ENCODE assay signal across 6 cellular contexts in genomic region chr12:56103066-56103711, GRCh38. TPM values are rescaled to one million over a fixed set of nuclear protein-coding genes. Genes with fewer than 3 reads are reported as not detected.
DNase-seq lines count a peak whose midpoint lies in the region; ATAC-seq, FAIRE-seq and TF ChIP-seq lines count a peak whose summit lies in the region.

No MANE protein-coding gene starts in this region.

- no peak for TF ChIP-seq RAD21 in GM12878 (IDR thresholded peaks at IDR 0.05; ENCODE audit: insufficient read depth, low read depth, low read length)

- H3K4me1 ChIP-seq in GM12878 (ENCODE audit: control insufficient read depth, insufficient read depth, low read length) (peaks cover 3% of the 10 kb centered on the region; the same call in 1 of the 2 replicates), ovary (ENCODE audit: insufficient read depth) (peaks cover 4% of the 10 kb centered on the region)

- FAIRE-seq in GM12878 (lab: Jason Lieb, UNC) = no peak

- peak overlapping the region; percentile 82 for H2AFZ ChIP-seq in GM12878 (ENCODE audit: control insufficient read depth, low read depth, low read length)

- peak overlapping the region; percentile 84 for H3K4me2 ChIP-seq in GM12878 (ENCODE audit: control insufficient read depth, insufficient read depth)

- H3K27ac ChIP-seq in GM12878 (ENCODE audit: control insufficient read depth, insufficient read depth) = no peak overlapping the region; the same call in 1 of the 2 replicates
- H3K27ac ChIP-seq in ovary = peak overlapping the region in 1 of 2 donors; percentile 76

- POLR2A ChIA-PET in GM12878 (lab: Charles Lee) = interaction anchor here (0.6 to 6.3 kb wide), 7 partner anchors 15 to 285 kb away, joined by 4 to 95 read pairs (median 5); partner anchors contain the start of genes MYL6B, ORMDL2, RAB5B and RPL41

- H4K20me1 ChIP-seq in GM12878 (ENCODE audit: control insufficient read depth, insufficient read depth) = no peaks in the 10 kb centered on the region

- RAD21 ChIA-PET in GM12878 (lab: Charles Lee; ENCODE audit: unreplicated experiment) = interaction anchor here (1.1 to 3.5 kb wide), 4 partner anchors 15 to 365 kb away, joined by 3 to 30 read pairs (median 8); partner anchors contain the start of genes CNPY2, RPL41 and ZC3H10

- TF ChIP-seq POLR2A in GM12878 (IDR thresholded peaks at IDR 0.05; ENCODE audit: low read depth, low read length) = no peak
- TF ChIP-seq POLR2A in ovary (IDR thresholded peaks at IDR 0.05) = no peak

- ATAC-seq in GM12878 (no peak), HG03045 (IDR thresholded peaks at IDR 0.05; ENCODE audit: unreplicated experiment) (no peak)

- CTCF ChIA-PET in GM12878 (lab: Yijun Ruan, JAX) = interaction anchor here (0.7 to 4.0 kb wide), 10 partner anchors 12 to 361 kb away, joined by 3 to 25 read pairs (median 6); partner anchors contain the start of genes ESYT1, RNF41, RPL41 and SUOX

- H3K4me3 ChIP-seq in HFF-Myc (replicated peaks; ENCODE audit: low read depth, low read length) (peak overlapping the region; percentile 91), GM12878 (peak overlapping the region; percentile 97), ovary (peak overlapping the region; percentile 94)

- H3K9me3 ChIP-seq in GM12878 (replicated peaks; ENCODE audit: control insufficient read depth, insufficient read depth, low read length) (no peaks in the 10 kb centered on the region), ovary (no peaks in the 10 kb centered on the region)

- BruUV-seq in GM12878 (replicated peaks; lab: Mats Ljungman, UMichigan) = no TSS peak

- intact Hi-C loops in GM12878 (cut with micrococcal nuclease; ENCODE audit: unreplicated experiment) = loop anchor here (2.0 to 5.0 kb wide), 3 partner anchors 18 to 276 kb away; partner anchors contain the start of gene DNAJC14
- intact Hi-C loops in ovary (cut with DNase I) = no loop called here

- in situ Hi-C loops in GM12878 (cut with MboI) = loop anchor here (5.0 kb wide), 1 partner anchor 56 kb away; no protein-coding TSS in a partner anchor

- SMC1A ChIA-PET in GM12878 (lab: Charles Lee; ENCODE audit: uncharacterized antibody, unreplicated experiment) = interaction anchor here (1.5 to 2.8 kb wide), 3 partner anchors 86 to 365 kb away, joined by 5 to 11 read pairs (median 5); partner anchors contain the start of gene SMARCC2

- peaks cover 36% of the 10 kb centered on the region for H3K79me2 ChIP-seq in GM12878 (ENCODE audit: control insufficient read depth, insufficient read depth, low read length)

- DNase-seq in HFF-Myc (ENCODE audit: extremely low read depth, low read depth) (no peak), GM12878 (ENCODE audit: low read depth, low spot score) (no peak), ovary (no peak), NCI-H526 treated with DMSO at 0.1 percent for 48 hours (lab: John Stamatoyannopoulos, UW) (no peak), NCI-H774 (lab: John Stamatoyannopoulos, UW) (no peak)

- WGBS in GM12878 (ENCODE audit: insufficient coverage, insufficient replicate concordance, low lambda C conversion rate, missing lambda C conversion rate) = 20% methylated on average over 6 of the region's 6 CpGs
- 51 to 59% (median 54%) methylated on average over 6 of the region's 6 CpGs for WGBS in ovary, 3 donors

- no peaks in the 10 kb centered on the region; a peak in 1 of 4 replicates for H3K27me3 ChIP-seq in GM12878 (replicated peaks in 1 of 2; ENCODE audit: control insufficient read depth in 2 of 2, insufficient read depth in 2 of 2, low read length in 1 of 2)
- H3K27me3 ChIP-seq in ovary = no peaks in the 10 kb centered on the region

- H3K9ac ChIP-seq in GM12878 (ENCODE audit: control insufficient read depth, insufficient read depth, low read length) = peak overlapping the region; percentile 73; the same call in 1 of the 2 replicates

- H3K36me3 ChIP-seq in GM12878 (ENCODE audit: control insufficient read depth in 2 of 2, insufficient read depth in 2 of 2, low read length in 1 of 2) (peaks cover 3 to 18% of the 10 kb centered on the region in 2 experiments), ovary (no peaks in the 10 kb centered on the region)

- TF ChIP-seq EP300 in GM12878 (IDR thresholded peaks at IDR 0.05; ENCODE audit: borderline replicate concordance in 1 of 2, control insufficient read depth in 1 of 2, low read depth in 2 of 2, low read length in 2 of 2) = no peak
- TF ChIP-seq EP300 in ovary (IDR thresholded peaks at IDR 0.05) = no peak

- no peak for TF ChIP-seq CTCF in HFF-Myc (IDR thresholded peaks at IDR 0.05; ENCODE audit: low read depth, low read length, missing control alignments)
- no peak for TF ChIP-seq CTCF in GM12878 (IDR thresholded peaks at IDR 0.05 in 2 of 3, conservative IDR thresholded peaks at IDR 0.05 in 1 of 3; ENCODE audit: control insufficient read depth in 2 of 3, extremely low read depth in 1 of 3, insufficient read depth in 1 of 3, low read depth in 3 of 3, low read length in 3 of 3)
- TF ChIP-seq CTCF in ovary (IDR thresholded peaks at IDR 0.05) = no peak

RNA-seq across cellular contexts. Expression of gene PA2G4, which starts 1.2 kb away (rescaled TPM):
- total RNA-seq in GM12878 (2013; cell fraction: nucleolus; rRNA removed) = 132 and 137 TPM in 2 replicates
- total RNA-seq in GM12878 (2014; rRNA removed) = 355 and 400 TPM in 2 replicates
- total RNA-seq in GM12878 (2014; rRNA removed; fragmentation: Illumina TruSeq; extraction: Trizol) = 410 and 430 TPM in 2 replicates
- total RNA-seq in GM12878 (2021) = 277 and 280 TPM in 2 replicates
- polyA plus RNA-seq in GM12878 (2011; ENCODE audit: low read depth) = 129 TPM
- 468 and 540 TPM in 2 replicates for polyA plus RNA-seq in GM12878 (2011; rRNA removed)
- polyA plus RNA-seq in GM12878 (2011; cell fraction: cytosol; rRNA removed) = 237 and 291 TPM in 2 replicates
- polyA plus RNA-seq in GM12878 (2011; cell fraction: nucleus; rRNA removed) = 259 and 303 TPM in 2 replicates
- 171 and 173 TPM in 2 replicates for polyA plus RNA-seq in GM12878 (2012)
- polyA plus RNA-seq in GM12878 (2014; fragmentation: Illumina TruSeq; extraction: Trizol) = 491 and 563 TPM in 2 replicates
- polyA plus RNA-seq in GM12878 (2014; fragmentation: Nextera tagmentation; extraction: Ambion mirVana) = 100 to 1,000 TPM; 148 to 215 TPM
- 383 and 415 TPM in 2 replicates for polyA plus RNA-seq in GM12878 (2014; rRNA removed)
- polyA plus RNA-seq in GM12878 (2016; fragmentation: Nextera tagmentation; extraction: Ambion mirVana) = 100 to 1,000 TPM; 498 to 514 TPM
- 158 and 227 TPM in 2 replicates for polyA minus RNA-seq in GM12878 (2011; rRNA and poly(A)+ RNA removed)
- polyA minus RNA-seq in GM12878 (2011; cell fraction: cytosol; rRNA and poly(A)+ RNA removed) = 72.6 and 96.4 TPM in 2 replicates
- polyA minus RNA-seq in GM12878 (2011; cell fraction: nucleus; rRNA and poly(A)+ RNA removed) = 54.6 and 85.4 TPM in 2 replicates
- 10 to 100 TPM; 65.6 to 86.2 (median 77.0) TPM for total RNA-seq in ovary
- 100 to 1,000 TPM in 1 of 2 donors, 10 to 100 TPM in 1; 86.5 to 219 TPM for polyA plus RNA-seq in ovary

RNA-seq across cellular contexts. Expression of gene RPL41, which starts 13.2 kb away (rescaled TPM):
- total RNA-seq in GM12878 (2013; cell fraction: nucleolus; rRNA removed) = 334 and 462 TPM in 2 replicates
- 6,008 and 6,605 TPM in 2 replicates for total RNA-seq in GM12878 (2014; rRNA removed)
- total RNA-seq in GM12878 (2014; rRNA removed; fragmentation: Illumina TruSeq; extraction: Trizol) = 7,047 and 7,337 TPM in 2 replicates
- 5,267 and 5,474 TPM in 2 replicates for total RNA-seq in GM12878 (2021)
- polyA plus RNA-seq in GM12878 (2011; ENCODE audit: low read depth) = 10,100 TPM
- 14,787 and 15,000 TPM in 2 replicates for polyA plus RNA-seq in GM12878 (2011; rRNA removed)
- polyA plus RNA-seq in GM12878 (2011; cell fraction: cytosol; rRNA removed) = 17,621 and 20,103 TPM in 2 replicates
- polyA plus RNA-seq in GM12878 (2011; cell fraction: nucleus; rRNA removed) = 5,313 and 5,539 TPM in 2 replicates
- polyA plus RNA-seq in GM12878 (2012) = 10,955 and 14,767 TPM in 2 replicates
- 9,589 and 10,255 TPM in 2 replicates for polyA plus RNA-seq in GM12878 (2014; fragmentation: Illumina TruSeq; extraction: Trizol)
- over 10,000 TPM; 18,805 to 19,112 TPM for polyA plus RNA-seq in GM12878 (2014; fragmentation: Nextera tagmentation; extraction: Ambion mirVana)
- polyA plus RNA-seq in GM12878 (2014; rRNA removed) = 7,850 and 8,961 TPM in 2 replicates
- polyA plus RNA-seq in GM12878 (2016; fragmentation: Nextera tagmentation; extraction: Ambion mirVana) = 1,000 to 10,000 TPM; 4,144 to 4,477 TPM
- 2,516 and 2,593 TPM in 2 replicates for polyA minus RNA-seq in GM12878 (2011; rRNA and poly(A)+ RNA removed)
- polyA minus RNA-seq in GM12878 (2011; cell fraction: cytosol; rRNA and poly(A)+ RNA removed) = 1,044 and 1,084 TPM in 2 replicates
- 306 and 308 TPM in 2 replicates for polyA minus RNA-seq in GM12878 (2011; cell fraction: nucleus; rRNA and poly(A)+ RNA removed)
- 1,000 to 10,000 TPM; 6,021 to 8,245 (median 6,510) TPM for total RNA-seq in ovary
- over 10,000 TPM; 11,306 to 11,451 TPM for polyA plus RNA-seq in ovary

RNA-seq across cellular contexts. Expression of gene ZC3H10, which starts 14.9 kb away (rescaled TPM):
- total RNA-seq in GM12878 (2013; cell fraction: nucleolus; rRNA removed) = 17.6 and 18.6 TPM in 2 replicates
- total RNA-seq in GM12878 (2014; rRNA removed) = 4.2 and 4.4 TPM in 2 replicates
- 4.3 TPM in 2 replicates for total RNA-seq in GM12878 (2014; rRNA removed; fragmentation: Illumina TruSeq; extraction: Trizol)
- 6.4 and 7.0 TPM in 2 replicates for total RNA-seq in GM12878 (2021)
- 0.56 TPM for polyA plus RNA-seq in GM12878 (2011; ENCODE audit: low read depth)
- 1.3 and 1.8 TPM in 2 replicates for polyA plus RNA-seq in GM12878 (2011; rRNA removed)
- 1.3 and 1.7 TPM in 2 replicates for polyA plus RNA-seq in GM12878 (2011; cell fraction: cytosol; rRNA removed)
- polyA plus RNA-seq in GM12878 (2011; cell fraction: nucleus; rRNA removed) = 4.7 and 5.0 TPM in 2 replicates
- 0.89 and 1.4 TPM in 2 replicates for polyA plus RNA-seq in GM12878 (2012)
- 1.8 and 2.6 TPM in 2 replicates for polyA plus RNA-seq in GM12878 (2014; fragmentation: Illumina TruSeq; extraction: Trizol)
- polyA plus RNA-seq in GM12878 (2014; fragmentation: Nextera tagmentation; extraction: Ambion mirVana) = under 1 TPM; 0.56 to 0.75 TPM
- 3.2 and 4.0 TPM in 2 replicates for polyA plus RNA-seq in GM12878 (2014; rRNA removed)
- polyA plus RNA-seq in GM12878 (2016; fragmentation: Nextera tagmentation; extraction: Ambion mirVana) = 1 to 10 TPM; 3.3 to 4.2 TPM
- polyA minus RNA-seq in GM12878 (2011; rRNA and poly(A)+ RNA removed) = 11.3 and 12.2 TPM in 2 replicates
- 2.3 and 2.7 TPM in 2 replicates for polyA minus RNA-seq in GM12878 (2011; cell fraction: cytosol; rRNA and poly(A)+ RNA removed)
- polyA minus RNA-seq in GM12878 (2011; cell fraction: nucleus; rRNA and poly(A)+ RNA removed) = 19.3 and 28.1 TPM in 2 replicates
- 10 to 100 TPM in 4 of 7 donors, 1 to 10 TPM in 3; 1.8 to 14.7 (median 10.7) TPM for total RNA-seq in ovary
- polyA plus RNA-seq in ovary = 1 to 10 TPM; 4.4 to 5.2 TPM

RNA-seq across cellular contexts. Expression of gene ERBB3, which starts 23.2 kb away (rescaled TPM):
- total RNA-seq in GM12878 (2013; cell fraction: nucleolus; rRNA removed) = not detected in 2 replicates
- not detected in 2 replicates for total RNA-seq in GM12878 (2014; rRNA removed)
- total RNA-seq in GM12878 (2014; rRNA removed; fragmentation: Illumina TruSeq; extraction: Trizol) = 0.04 TPM in 1 of 2 replicates, not detected in the other
- 0.58 and 0.72 TPM in 2 replicates for total RNA-seq in GM12878 (2021)
- not detected for polyA plus RNA-seq in GM12878 (2011; ENCODE audit: low read depth)
- not detected in 2 replicates for polyA plus RNA-seq in GM12878 (2011; rRNA removed)
- not detected in 2 replicates for polyA plus RNA-seq in GM12878 (2011; cell fraction: cytosol; rRNA removed)
- polyA plus RNA-seq in GM12878 (2011; cell fraction: nucleus; rRNA removed) = not detected in 2 replicates
- polyA plus RNA-seq in GM12878 (2012) = 0.15 and 0.17 TPM in 2 replicates
- 0.03 and 0.08 TPM in 2 replicates for polyA plus RNA-seq in GM12878 (2014; fragmentation: Illumina TruSeq; extraction: Trizol)
- polyA plus RNA-seq in GM12878 (2014; fragmentation: Nextera tagmentation; extraction: Ambion mirVana) = under 1 TPM in 1 of 2 experiments, not detected in 1; 0.08 TPM
- polyA plus RNA-seq in GM12878 (2014; rRNA removed) = 0.03 and 0.04 TPM in 2 replicates
- not detected for polyA plus RNA-seq in GM12878 (2016; fragmentation: Nextera tagmentation; extraction: Ambion mirVana)
- polyA minus RNA-seq in GM12878 (2011; rRNA and poly(A)+ RNA removed) = not detected in 2 replicates
- polyA minus RNA-seq in GM12878 (2011; cell fraction: cytosol; rRNA and poly(A)+ RNA removed) = not detected in 2 replicates
- not detected in 2 replicates for polyA minus RNA-seq in GM12878 (2011; cell fraction: nucleus; rRNA and poly(A)+ RNA removed)
- 10 to 100 TPM in 1 of 7 donors, 1 to 10 TPM in 5, under 1 TPM in 1; 0.72 to 20.6 (median 3.3) TPM for total RNA-seq in ovary
- 1 to 10 TPM; 1.1 to 5.0 TPM for polyA plus RNA-seq in ovary

RNA-seq across cellular contexts. Expression of gene ESYT1, which starts 24.9 kb away (rescaled TPM):
- 75.5 and 88.1 TPM in 2 replicates for total RNA-seq in GM12878 (2013; cell fraction: nucleolus; rRNA removed)
- total RNA-seq in GM12878 (2014; rRNA removed) (86.6 and 105 TPM in 2 replicates), GM12878 (2014; rRNA removed; fragmentation: Illumina TruSeq; extraction: Trizol) (47.5 and 49.9 TPM in 2 replicates), GM12878 (2021) (84.1 and 92.9 TPM in 2 replicates), ovary (100 to 1,000 TPM in 3 of 7 donors, 10 to 100 TPM in 4; 80.3 to 139 (median 97.3) TPM)
- polyA plus RNA-seq in GM12878 (2011; ENCODE audit: low read depth) = 45.0 TPM
- polyA plus RNA-seq in GM12878 (2011; rRNA removed) (35.8 and 84.4 TPM in 2 replicates), GM12878 (2014; fragmentation: Illumina TruSeq; extraction: Trizol) (61.3 and 120 TPM in 2 replicates), GM12878 (2014; fragmentation: Nextera tagmentation; extraction: Ambion mirVana) (10 to 100 TPM; 55.6 to 57.9 TPM), GM12878 (2014; rRNA removed) (58.2 and 70.6 TPM in 2 replicates), GM12878 (2016; fragmentation: Nextera tagmentation; extraction: Ambion mirVana) (10 to 100 TPM; 89.7 to 96.6 TPM), ovary (100 to 1,000 TPM in 1 of 2 donors, 10 to 100 TPM in 1; 62.3 to 102 TPM)
- polyA plus RNA-seq in GM12878 (2011; cell fraction: cytosol; rRNA removed) = 74.3 and 108 TPM in 2 replicates
- polyA plus RNA-seq in GM12878 (2011; cell fraction: nucleus; rRNA removed) = 130 and 135 TPM in 2 replicates
- polyA plus RNA-seq in GM12878 (2012) = 45.5 and 54.9 TPM in 2 replicates
- 94.9 and 103 TPM in 2 replicates for polyA minus RNA-seq in GM12878 (2011; rRNA and poly(A)+ RNA removed)
- 52.5 and 60.8 TPM in 2 replicates for polyA minus RNA-seq in GM12878 (2011; cell fraction: cytosol; rRNA and poly(A)+ RNA removed)
- polyA minus RNA-seq in GM12878 (2011; cell fraction: nucleus; rRNA and poly(A)+ RNA removed) = 45.0 and 55.4 TPM in 2 replicates
